In genomic region chr14:75432406-75432805, GRCh38 we compare ENCODE assay signal across 15 cellular contexts.
"Had no signal": no experiment of that assay in that cellular context is flagged by ENCODE, and none has a peak within 500 bp of the region (broad histone marks: within the 10 kb centered on the region; RNA-seq: fewer than 3 reads in every experiment).

No MANE protein-coding gene starts in this region.

- H3K9me3 Mint-ChIP-seq: activated T-cell treated with anti-CD3 and anti-CD28 coated beads, Interleukin-2, amount 50 U/mL, for 72 hours; effector memory CD8-positive, alpha-beta T cell had no signal

- H3K4me3 Mint-ChIP-seq: activated T-cell treated with anti-CD3 and anti-CD28 coated beads, Interleukin-2, amount 50 U/mL, for 72 hours; effector memory CD8-positive, alpha-beta T cell had no signal

- ATAC-seq: activated T-cell treated with anti-CD3 and anti-CD28 coated beads, Interleukin-2, amount 50 U/mL, for 72 hours; effector memory CD8-positive, alpha-beta T cell; left cardiac atrium; lower lobe of right lung; right lobe of liver had no signal

- H3K27me3 ChIP-seq: ascending aorta, hepatocyte, right lobe of liver, thyroid gland had no signal

- H3K27ac ChIP-seq: ascending aorta, lower lobe of right lung, parathyroid adenoma, right lobe of liver, thyroid gland had no signal

- H3K4me3 ChIP-seq: ascending aorta, hepatocyte, lower lobe of right lung, right lobe of liver, thyroid gland had no signal

- H3K9me3 ChIP-seq: ascending aorta, lower lobe of right lung, right lobe of liver, thyroid gland had no signal

- DNase-seq: activated CD4-positive, alpha-beta T cell treated with anti-CD3 and anti-CD28 coated beads for 1 hour; activated effector memory CD4-positive, alpha-beta T cell treated with anti-CD3 and anti-CD28 coated beads, Interleukin-2, amount 50 U/mL, for 16 hours; activated naive CD4-positive, alpha-beta T cell treated with anti-CD3 and anti-CD28 coated beads, Interleukin-2, amount 50 U/mL, for 16 hours; activated T-cell treated with anti-CD3 and anti-CD28 coated beads, Interleukin-2, amount 50 U/mL, for 72 hours; dermis blood vessel endothelial cell; effector memory CD8-positive, alpha-beta T cell; left cardiac atrium; lower lobe of right lung; midbrain; right lobe of liver; stimulated activated naive CD4-positive, alpha-beta T cell; thyroid gland had no signal

- H3K27ac Mint-ChIP-seq: activated T-cell treated with anti-CD3 and anti-CD28 coated beads, Interleukin-2, amount 50 U/mL, for 72 hours; effector memory CD8-positive, alpha-beta T cell had no signal
